Comparison of ENCODE assay signal across 1 cellular context in genomic region chr3:57500506-57500905, GRCh38.
TF ChIP-seq lines count a peak whose summit lies in the region.

No MANE protein-coding gene starts in this region.

TF ChIP-seq in HepG2, 621 proteins besides CTCF, POLR2A, EP300 and RAD21 (continued from another document):
- TF ChIP-seq, protein P1, sequence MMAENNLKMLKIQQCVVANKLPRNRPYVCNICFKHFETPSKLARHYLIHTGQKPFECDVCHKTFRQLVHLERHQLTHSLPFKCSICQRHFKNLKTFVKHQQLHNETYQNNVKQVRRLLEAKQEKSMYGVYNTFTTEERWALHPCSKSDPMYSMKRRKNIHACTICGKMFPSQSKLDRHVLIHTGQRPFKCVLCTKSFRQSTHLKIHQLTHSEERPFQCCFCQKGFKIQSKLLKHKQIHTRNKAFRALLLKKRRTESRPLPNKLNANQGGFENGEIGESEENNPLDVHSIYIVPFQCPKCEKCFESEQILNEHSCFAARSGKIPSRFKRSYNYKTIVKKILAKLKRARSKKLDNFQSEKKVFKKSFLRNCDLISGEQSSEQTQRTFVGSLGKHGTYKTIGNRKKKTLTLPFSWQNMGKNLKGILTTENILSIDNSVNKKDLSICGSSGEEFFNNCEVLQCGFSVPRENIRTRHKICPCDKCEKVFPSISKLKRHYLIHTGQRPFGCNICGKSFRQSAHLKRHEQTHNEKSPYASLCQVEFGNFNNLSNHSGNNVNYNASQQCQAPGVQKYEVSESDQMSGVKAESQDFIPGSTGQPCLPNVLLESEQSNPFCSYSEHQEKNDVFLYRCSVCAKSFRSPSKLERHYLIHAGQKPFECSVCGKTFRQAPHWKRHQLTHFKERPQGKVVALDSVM (CRISPR knock-in tag; IDR thresholded peaks at IDR 0.05) = peak; percentile 96
- TF ChIP-seq ZNF775 (CRISPR knock-in tag; IDR thresholded peaks at IDR 0.05; ENCODE audit: borderline replicate concordance) (no peak), TCF7 (IDR thresholded peaks at IDR 0.05; ENCODE audit: low read depth) (peak; percentile 33; the same call in 1 of the 2 replicates), TEAD2 (CRISPR knock-in tag; IDR thresholded peaks at IDR 0.05) (no peak), SOX13 (IDR thresholded peaks at IDR 0.05) (no peak), SOX13 (CRISPR knock-in tag; conservative IDR thresholded peaks at IDR 0.05 in 1 of 2, IDR thresholded peaks at IDR 0.05 in 1 of 2) (peak in 1 of 2 experiments; percentile 76; a peak in 2 of 4 replicates), ZNF101 (CRISPR knock-in tag; IDR thresholded peaks at IDR 0.05; ENCODE audit: borderline replicate concordance, low read depth) (no peak), DPF2 (CRISPR knock-in tag; IDR thresholded peaks at IDR 0.05; ENCODE audit: borderline replicate concordance, low read depth) (0 out of 2 replicates have a peak, but pooled peaks have one; percentile 26), HNRNPLL (IDR thresholded peaks at IDR 0.05; ENCODE audit: low read depth, low read length, poor library complexity, severe bottlenecking) (no peak), ZC3H4 (CRISPR knock-in tag; IDR thresholded peaks at IDR 0.05; ENCODE audit: borderline replicate concordance) (no peak), ZBTB37 (CRISPR knock-in tag; IDR thresholded peaks at IDR 0.05) (peak; percentile 34; the same call in 1 of the 2 replicates), LCORL (IDR thresholded peaks at IDR 0.05) (no peak; the same call in 1 of the 2 replicates), LCORL (CRISPR knock-in tag; IDR thresholded peaks at IDR 0.05) (0 out of 2 replicates have a peak, but pooled peaks have one; percentile 22), ISL2 (CRISPR knock-in tag; IDR thresholded peaks at IDR 0.05) (peak; percentile 71), ZKSCAN8 (CRISPR knock-in tag; IDR thresholded peaks at IDR 0.05; ENCODE audit: borderline replicate concordance) (no peak), SOX5 (CRISPR knock-in tag; IDR thresholded peaks at IDR 0.05; ENCODE audit: borderline replicate concordance) (peak; percentile 63; the same call in 1 of the 2 replicates), NKX3-1 (CRISPR knock-in tag; IDR thresholded peaks at IDR 0.05) (no peak), FOXA3 (CRISPR knock-in tag; IDR thresholded peaks at IDR 0.05) (peak; percentile 55), ELF3 (CRISPR knock-in tag; IDR thresholded peaks at IDR 0.05) (peak; percentile 81), FLYWCH1 (CRISPR knock-in tag; IDR thresholded peaks at IDR 0.05) (no peak)
- TF ChIP-seq, protein P2, sequence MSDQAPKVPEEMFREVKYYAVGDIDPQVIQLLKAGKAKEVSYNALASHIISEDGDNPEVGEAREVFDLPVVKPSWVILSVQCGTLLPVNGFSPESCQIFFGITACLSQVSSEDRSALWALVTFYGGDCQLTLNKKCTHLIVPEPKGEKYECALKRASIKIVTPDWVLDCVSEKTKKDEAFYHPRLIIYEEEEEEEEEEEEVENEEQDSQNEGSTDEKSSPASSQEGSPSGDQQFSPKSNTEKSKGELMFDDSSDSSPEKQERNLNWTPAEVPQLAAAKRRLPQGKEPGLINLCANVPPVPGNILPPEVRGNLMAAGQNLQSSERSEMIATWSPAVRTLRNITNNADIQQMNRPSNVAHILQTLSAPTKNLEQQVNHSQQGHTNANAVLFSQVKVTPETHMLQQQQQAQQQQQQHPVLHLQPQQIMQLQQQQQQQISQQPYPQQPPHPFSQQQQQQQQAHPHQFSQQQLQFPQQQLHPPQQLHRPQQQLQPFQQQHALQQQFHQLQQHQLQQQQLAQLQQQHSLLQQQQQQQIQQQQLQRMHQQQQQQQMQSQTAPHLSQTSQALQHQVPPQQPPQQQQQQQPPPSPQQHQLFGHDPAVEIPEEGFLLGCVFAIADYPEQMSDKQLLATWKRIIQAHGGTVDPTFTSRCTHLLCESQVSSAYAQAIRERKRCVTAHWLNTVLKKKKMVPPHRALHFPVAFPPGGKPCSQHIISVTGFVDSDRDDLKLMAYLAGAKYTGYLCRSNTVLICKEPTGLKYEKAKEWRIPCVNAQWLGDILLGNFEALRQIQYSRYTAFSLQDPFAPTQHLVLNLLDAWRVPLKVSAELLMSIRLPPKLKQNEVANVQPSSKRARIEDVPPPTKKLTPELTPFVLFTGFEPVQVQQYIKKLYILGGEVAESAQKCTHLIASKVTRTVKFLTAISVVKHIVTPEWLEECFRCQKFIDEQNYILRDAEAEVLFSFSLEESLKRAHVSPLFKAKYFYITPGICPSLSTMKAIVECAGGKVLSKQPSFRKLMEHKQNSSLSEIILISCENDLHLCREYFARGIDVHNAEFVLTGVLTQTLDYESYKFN (CRISPR knock-in tag; conservative IDR thresholded peaks at IDR 0.05) = peak; percentile 50
